8 cellular contexts compared by ENCODE assay signal in the genomic region with DNA sequence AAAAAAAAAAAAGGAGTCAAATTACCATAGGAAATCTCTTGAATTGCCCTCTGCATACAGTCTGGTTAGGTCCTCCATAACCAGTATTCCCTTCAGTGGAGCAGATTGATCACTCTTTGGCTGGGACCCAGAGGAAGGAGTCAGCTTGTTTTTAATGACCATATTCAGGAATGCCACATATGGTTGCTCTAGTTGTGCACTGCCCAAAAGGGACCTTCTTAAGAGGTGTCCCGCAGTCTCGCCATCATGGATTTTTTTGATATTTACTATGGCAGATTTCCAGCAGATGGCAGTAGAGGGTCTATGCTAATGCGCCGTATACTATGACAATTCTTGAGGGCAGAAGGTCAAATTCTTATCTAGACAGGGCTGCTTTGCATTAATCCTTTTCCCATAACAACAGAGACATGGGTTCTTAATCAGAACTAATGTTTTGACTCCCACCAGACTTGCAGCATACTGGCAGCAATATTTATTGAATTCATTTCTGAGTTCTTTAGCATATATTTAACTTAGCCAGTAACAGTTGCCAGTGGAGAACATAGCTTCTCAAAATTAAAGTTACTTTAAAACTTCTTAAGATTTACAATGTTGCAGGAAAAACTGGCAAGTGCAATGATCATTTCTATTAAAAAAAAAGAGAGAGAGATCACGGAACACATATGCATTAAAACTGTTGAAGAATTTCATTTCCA. TPM values are rescaled to one million over a fixed set of nuclear protein-coding genes. Genes with fewer than 3 reads are reported as not detected.
A peak's percentile ranks its signal among the peaks of the same experiment; 100 is the strongest.
DNase-seq lines count a peak whose midpoint lies in the region; ATAC-seq, FAIRE-seq and TF ChIP-seq lines count a peak whose summit lies in the region.

No MANE protein-coding gene starts in this region.

- no peak overlapping the region for H3K27ac ChIP-seq in PC-3 (ENCODE audit: low read length)
- no peak overlapping the region for H3K27ac ChIP-seq in pancreas

- peak overlapping the region; percentile 20; the same call in 1 of the 2 replicates for H3K4me2 ChIP-seq in PC-3 (ENCODE audit: low read length)

- CTCF ChIA-PET in PC-3 (lab: Charles Lee) = interaction anchor here (0.6 to 1.1 kb wide), 3 partner anchors 44 to 477 kb away, joined by 3 to 7 read pairs (median 3); no protein-coding TSS in a partner anchor

- peak; percentile 66 for TF ChIP-seq CTCF in AG09309 (IDR thresholded peaks at IDR 0.05; ENCODE audit: control insufficient read depth, insufficient read depth, low read depth, low read length, missing control alignments)
- peak; percentile 82 for TF ChIP-seq CTCF in PC-3 (conservative IDR thresholded peaks at IDR 0.05; ENCODE audit: low read depth, low read length)
- peak; percentile 79 for TF ChIP-seq CTCF in fibroblast of the aortic adventitia (IDR thresholded peaks at IDR 0.05; ENCODE audit: insufficient read depth, low read length)
- TF ChIP-seq CTCF in pancreas (IDR thresholded peaks at IDR 0.05) = peak; percentile 22 to 53 (median 48)

- DNase-seq in AG09309 (ENCODE audit: low read depth) = no peak
- peak; percentile 72 for DNase-seq in HTR-8/SVneo (ENCODE audit: insufficient read length, low spot score)
- peak; percentile 87 for DNase-seq in PC-3
- peak; percentile 21 for DNase-seq in activated T-cell treated with anti-CD3 and anti-CD28 coated beads for 48 hours (ENCODE audit: low read depth)
- peak; percentile 69 for DNase-seq in fibroblast of the aortic adventitia (ENCODE audit: low read depth)
- DNase-seq in pancreas = peak in 2 of 6 donors; percentile 29 to 32

- no peaks in the 10 kb centered on the region for H3K36me3 ChIP-seq in PC-3 (ENCODE audit: low read depth, low read length)
- H3K36me3 ChIP-seq in pancreas = no peaks in the 10 kb centered on the region

- H3K4me3 ChIP-seq in AG09309 (ENCODE audit: control insufficient read depth, low read depth, low read length) (no peak overlapping the region), PC-3 (ENCODE audit: low read length) (no peak overlapping the region), fibroblast of the aortic adventitia (ENCODE audit: low read depth, low read length) (no peak overlapping the region), pancreas (no peak overlapping the region)

- no peaks in the 10 kb centered on the region for H4K20me1 ChIP-seq in PC-3 (ENCODE audit: low read length)

- H2AFZ ChIP-seq in PC-3 (ENCODE audit: low read length) = peak overlapping the region; percentile 44

- H3F3A ChIP-seq in PC-3 (ENCODE audit: low read length, unreplicated experiment) = no peaks in the 10 kb centered on the region

- H3K9ac ChIP-seq in PC-3 (ENCODE audit: low read length) = no peak overlapping the region

- H3K27me3 ChIP-seq in PC-3 (ENCODE audit: low read length) = no peaks in the 10 kb centered on the region
- H3K27me3 ChIP-seq in pancreas = no peaks in the 10 kb centered on the region

- H3K9me3 ChIP-seq in PC-3 (ENCODE audit: low read length) (no peaks in the 10 kb centered on the region), pancreas (no peaks in the 10 kb centered on the region)

- no TSS peak for BruUV-seq in PC-3 (replicated peaks; lab: Mats Ljungman, UMichigan)

- ATAC-seq in GM18909 (IDR thresholded peaks at IDR 0.05; ENCODE audit: poor library complexity, unreplicated experiment) (peak; percentile 58), PC-3 (peak; percentile 93), pancreas (peak; percentile 67 to 95 (median 87)), HG02870 (IDR thresholded peaks at IDR 0.05; ENCODE audit: unreplicated experiment) (no peak)

- no peaks in the 10 kb centered on the region for H3K79me2 ChIP-seq in PC-3 (ENCODE audit: low read length)

- no peaks in the 10 kb centered on the region for H3K9me2 ChIP-seq in PC-3 (replicated peaks; ENCODE audit: low read length)

- intact Hi-C loops in PC-3 (cut with micrococcal nuclease) (loop anchor here (1.0 kb wide), 1 partner anchor 188 kb away; no protein-coding TSS in a partner anchor), pancreas (cut with DNase I) (no loop called here)

- H3K4me1 ChIP-seq in PC-3 (ENCODE audit: insufficient read depth, low read length) = no peaks in the 10 kb centered on the region; the same call in 1 of the 2 replicates
- H3K4me1 ChIP-seq in pancreas = no peaks in the 10 kb centered on the region

- POLR2A ChIA-PET in PC-3 (lab: Charles Lee; ENCODE audit: unreplicated experiment) = interaction anchor here (0.5 kb wide), 1 partner anchor 67 kb away, joined by 3 read pairs; no protein-coding TSS in a partner anchor

- FAIRE-seq in HTR-8/SVneo (lab: Jason Lieb, UNC) (peak; percentile 81), pancreas (lab: Jason Lieb, UNC) (no peak)

- 24% methylated on average over 5 of the region's 5 CpGs for WGBS in pancreas, 2 donors

RNA-seq across cellular contexts. Expression of a gene that starts 31.8 kb away (rescaled TPM):
- total RNA-seq in PC-3 (2014; rRNA removed) (23.4 and 28.6 TPM in 2 replicates), fibroblast of the aortic adventitia (ENCODE audit: low replicate concordance) (11.2 and 16.2 TPM in 2 replicates), pancreas (10 to 100 TPM in 1 of 6 donors, 1 to 10 TPM in 5; 6.1 to 13.4 (median 7.7) TPM)
- polyA plus RNA-seq in pancreas = 1 to 10 TPM; 4.0 to 4.9 TPM
